ENCODE assay signal across 9 cellular contexts in genomic region chr11:31450841-31451240, GRCh38.
"Had no signal": no experiment of that assay in that cellular context is flagged by ENCODE, and none has a peak within 500 bp of the region (broad histone marks: within the 10 kb centered on the region; RNA-seq: fewer than 3 reads in every experiment).

No MANE protein-coding gene starts in this region.

- H3K9me3 ChIP-seq: HAP-1 had no signal

- H3K4me3 ChIP-seq: GM23248, HAP-1, K562 had no signal

- H3K27ac ChIP-seq: GM23248, HL-60 had no signal

- FAIRE-seq: K562 had no signal

- DNase-seq: GM23248, GOT3, H7, HFFc6, IMR-90, KG1 had no signal

- H3K36me3 ChIP-seq: HAP-1 had no signal
